ENCODE assay signal across 15 cellular contexts in the genomic region with DNA sequence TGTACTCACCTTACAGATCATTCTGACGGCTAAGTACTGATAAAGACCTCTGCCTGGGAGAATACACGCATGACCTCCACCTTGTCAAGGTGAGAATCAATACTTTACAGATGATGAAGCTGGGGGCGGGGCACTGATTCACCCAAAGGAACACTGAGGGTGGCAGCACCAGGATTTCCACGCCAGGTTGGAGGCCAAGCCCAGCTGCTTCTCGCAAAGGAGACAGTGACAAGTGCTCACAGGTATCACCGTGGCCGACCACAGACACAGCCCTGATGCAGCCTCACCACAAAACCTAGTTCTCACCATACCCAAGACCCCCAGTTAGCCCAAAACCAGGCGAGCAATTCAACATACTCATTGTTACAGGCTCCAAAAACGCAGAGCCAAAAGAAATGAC.
DNase-seq lines count a peak whose midpoint lies in the region; ATAC-seq and TF ChIP-seq lines count a peak whose summit lies in the region.
"Had no signal": no experiment of that assay in that cellular context is flagged by ENCODE, and none has a peak within 500 bp of the region (broad histone marks: within the 10 kb centered on the region; RNA-seq: fewer than 3 reads in every experiment).

No MANE protein-coding gene starts in this region.

- peak; percentile 40 for DNase-seq in PC-3
- DNase-seq in chondrocyte (ENCODE audit: low spot score) = peak; percentile 60
- DNase-seq in lower lobe of right lung = peak; percentile 32
- no peak for DNase-seq in right atrium auricular region (ENCODE audit: low spot score)
- no peak for DNase-seq in SHP77 (lab: John Stamatoyannopoulos, UW)
- no peak for DNase-seq in DMS53 (lab: John Stamatoyannopoulos, UW)
- DNase-seq: Calu3; CD8-positive, alpha-beta memory T cell; DMS 273 treated with DMSO at 0.1 percent for 48 hours; DMS79; HCEC 1CT; HFFc6 had no signal

- H3K4me3 Mint-ChIP-seq in chondrocyte (ENCODE audit: unreplicated experiment) = no peak overlapping the region
- H3K4me3 Mint-ChIP-seq: CD8-positive, alpha-beta memory T cell; HFFc6 had no signal

- no peaks in the 10 kb centered on the region for H3K27me3 ChIP-seq in PC-3 (ENCODE audit: low read length)
- H3K27me3 ChIP-seq in lower lobe of right lung (ENCODE audit: low read depth) = no peaks in the 10 kb centered on the region
- H3K27me3 ChIP-seq in right atrium auricular region = no peaks in the 10 kb centered on the region

- H3K27ac Mint-ChIP-seq in chondrocyte (ENCODE audit: unreplicated experiment) = no peak overlapping the region
- H3K27ac Mint-ChIP-seq: CD8-positive, alpha-beta memory T cell; HFFc6 had no signal

- H3K9ac ChIP-seq in PC-3 (ENCODE audit: low read length) = no peak overlapping the region

- H3F3A ChIP-seq in PC-3 (ENCODE audit: low read length, unreplicated experiment) = no peaks in the 10 kb centered on the region

- H3K9me3 ChIP-seq in PC-3 (ENCODE audit: low read length) (no peaks in the 10 kb centered on the region), lower lobe of right lung (no peaks in the 10 kb centered on the region), right atrium auricular region (no peaks in the 10 kb centered on the region)
- H3K9me3 ChIP-seq: A549 had no signal

- no peaks in the 10 kb centered on the region for H3K9me3 Mint-ChIP-seq in chondrocyte (ENCODE audit: low read depth)
- H3K9me3 Mint-ChIP-seq: CD8-positive, alpha-beta memory T cell; HFFc6 had no signal

- H4K20me1 ChIP-seq in PC-3 (ENCODE audit: low read length) = peaks cover 51% of the 10 kb centered on the region

- ATAC-seq in PC-3 (no peak), lower lobe of right lung (no peak)
- ATAC-seq: A549, GM12878 had no signal

- no peaks in the 10 kb centered on the region for H3K27me3 Mint-ChIP-seq in chondrocyte (ENCODE audit: low read depth)

- intact Hi-C loops in PC-3 (cut with micrococcal nuclease) = loop anchor here (5.0 kb wide), 1 partner anchor 422 kb away; no protein-coding TSS in a partner anchor
- intact Hi-C loops in lower lobe of right lung (cut with DNase I) = no loop called here

- H3K4me2 ChIP-seq in PC-3 (ENCODE audit: low read length) = no peak overlapping the region
- H3K4me2 ChIP-seq: A549 had no signal

- H3K36me3 ChIP-seq in PC-3 (ENCODE audit: low read depth, low read length) (no peaks in the 10 kb centered on the region), lower lobe of right lung (no peaks in the 10 kb centered on the region), right atrium auricular region (no peaks in the 10 kb centered on the region)

- TF ChIP-seq CTCF in PC-3 (conservative IDR thresholded peaks at IDR 0.05; ENCODE audit: low read depth, low read length) (no peak), chondrocyte (IDR thresholded peaks at IDR 0.05) (no peak), lower lobe of right lung (IDR thresholded peaks at IDR 0.05) (no peak), right atrium auricular region (IDR thresholded peaks at IDR 0.05) (no peak)

- H3K9me2 ChIP-seq in PC-3 (replicated peaks; ENCODE audit: low read length) = no peaks in the 10 kb centered on the region

- no TSS peak for BruUV-seq in PC-3 (replicated peaks; lab: Mats Ljungman, UMichigan)

- peaks cover 90% of the 10 kb centered on the region for H3K79me2 ChIP-seq in PC-3 (ENCODE audit: low read length)

- H3K27ac ChIP-seq in PC-3 (ENCODE audit: low read length) (no peak overlapping the region), lower lobe of right lung (no peak overlapping the region), right atrium auricular region (no peak overlapping the region)
- H3K27ac ChIP-seq: A549, HL-60 had no signal

- no peaks in the 10 kb centered on the region for H3K4me1 Mint-ChIP-seq in chondrocyte (ENCODE audit: low read depth)
- H3K4me1 Mint-ChIP-seq: CD8-positive, alpha-beta memory T cell had no signal

- no peaks in the 10 kb centered on the region for H3K36me3 Mint-ChIP-seq in chondrocyte (ENCODE audit: low read depth)
- H3K36me3 Mint-ChIP-seq: CD8-positive, alpha-beta memory T cell had no signal

- H3K4me3 ChIP-seq in PC-3 (ENCODE audit: low read length) (no peak overlapping the region), lower lobe of right lung (no peak overlapping the region), right atrium auricular region (no peak overlapping the region)
- H3K4me3 ChIP-seq: A549, GM12878 had no signal

- CTCF ChIA-PET in PC-3 (lab: Charles Lee) = no interaction called here

- H3K4me1 ChIP-seq in PC-3 (ENCODE audit: insufficient read depth, low read length) (peaks cover 5% of the 10 kb centered on the region; the same call in 1 of the 2 replicates), lower lobe of right lung (peaks cover 4% of the 10 kb centered on the region), right atrium auricular region (no peaks in the 10 kb centered on the region)

- H2AFZ ChIP-seq in PC-3 (ENCODE audit: low read length) = no peak overlapping the region

- POLR2A ChIA-PET in PC-3 (lab: Charles Lee; ENCODE audit: unreplicated experiment) = no interaction called here

Comparison
In these comparisons a context has a peak if more than half of its experiments do, and no peak if none do; other contexts are left out.
1. DNase-seq: peak in PC-3 (single experiment), chondrocyte (single experiment) and lower lobe of right lung (single experiment); none in right atrium auricular region (single experiment), SHP77 (0 of 2) and DMS53 (single experiment).